2 cellular contexts compared by ENCODE assay signal in the genomic region with DNA sequence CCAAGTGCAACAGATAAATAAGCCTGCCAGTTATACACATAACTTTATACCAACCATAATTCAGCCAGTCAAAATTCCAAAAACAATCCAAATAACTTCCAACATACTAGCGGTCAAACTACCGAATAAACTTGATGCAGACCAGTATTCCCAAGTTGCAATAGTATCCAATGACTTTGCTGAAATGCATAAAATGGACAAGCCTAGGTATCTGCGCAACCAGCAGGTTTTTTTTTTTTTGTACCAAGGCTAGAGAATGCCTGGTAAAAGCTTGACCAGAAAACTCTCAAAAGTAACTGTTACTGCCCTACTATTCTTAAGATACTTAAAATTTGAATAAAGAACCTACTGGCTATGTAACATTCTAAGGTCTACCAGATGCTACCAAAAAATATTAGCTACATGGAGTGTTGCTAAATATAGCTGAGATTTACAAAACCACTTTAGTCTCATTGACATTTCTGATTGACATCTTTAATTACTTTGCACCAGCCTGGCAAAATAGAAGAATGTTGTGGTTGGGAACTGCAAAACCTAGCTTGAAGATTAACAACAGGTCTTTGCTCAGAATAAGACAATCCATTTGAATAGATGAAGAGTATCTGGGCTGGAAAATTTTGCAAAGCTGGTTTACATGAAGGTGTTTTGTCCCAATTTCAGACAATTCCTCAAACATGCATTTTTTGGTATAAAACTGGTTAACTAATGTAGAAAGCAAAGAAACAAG.
TF ChIP-seq lines count a peak whose summit lies in the region.

No MANE protein-coding gene starts in this region.

TF ChIP-seq in A549, 52 proteins besides CTCF, POLR2A, EP300 and RAD21 (continued from another document):
- TF ChIP-seq POLR2AphosphoS2 (conservative IDR thresholded peaks at IDR 0.05; ENCODE audit: low read length): peak; percentile 66
- TF ChIP-seq KDM5A (IDR thresholded peaks at IDR 0.05): no peak
- no peak for TF ChIP-seq HDAC2 (IDR thresholded peaks at IDR 0.05)

TF ChIP-seq in WTC11, 78 proteins besides CTCF, POLR2A, EP300 and RAD21:
- TF ChIP-seq, protein P1, sequence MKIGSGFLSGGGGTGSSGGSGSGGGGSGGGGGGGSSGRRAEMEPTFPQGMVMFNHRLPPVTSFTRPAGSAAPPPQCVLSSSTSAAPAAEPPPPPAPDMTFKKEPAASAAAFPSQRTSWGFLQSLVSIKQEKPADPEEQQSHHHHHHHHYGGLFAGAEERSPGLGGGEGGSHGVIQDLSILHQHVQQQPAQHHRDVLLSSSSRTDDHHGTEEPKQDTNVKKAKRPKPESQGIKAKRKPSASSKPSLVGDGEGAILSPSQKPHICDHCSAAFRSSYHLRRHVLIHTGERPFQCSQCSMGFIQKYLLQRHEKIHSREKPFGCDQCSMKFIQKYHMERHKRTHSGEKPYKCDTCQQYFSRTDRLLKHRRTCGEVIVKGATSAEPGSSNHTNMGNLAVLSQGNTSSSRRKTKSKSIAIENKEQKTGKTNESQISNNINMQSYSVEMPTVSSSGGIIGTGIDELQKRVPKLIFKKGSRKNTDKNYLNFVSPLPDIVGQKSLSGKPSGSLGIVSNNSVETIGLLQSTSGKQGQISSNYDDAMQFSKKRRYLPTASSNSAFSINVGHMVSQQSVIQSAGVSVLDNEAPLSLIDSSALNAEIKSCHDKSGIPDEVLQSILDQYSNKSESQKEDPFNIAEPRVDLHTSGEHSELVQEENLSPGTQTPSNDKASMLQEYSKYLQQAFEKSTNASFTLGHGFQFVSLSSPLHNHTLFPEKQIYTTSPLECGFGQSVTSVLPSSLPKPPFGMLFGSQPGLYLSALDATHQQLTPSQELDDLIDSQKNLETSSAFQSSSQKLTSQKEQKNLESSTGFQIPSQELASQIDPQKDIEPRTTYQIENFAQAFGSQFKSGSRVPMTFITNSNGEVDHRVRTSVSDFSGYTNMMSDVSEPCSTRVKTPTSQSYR (CRISPR knock-in tag; IDR thresholded peaks at IDR 0.05): no peak
- TF ChIP-seq, protein P2, sequence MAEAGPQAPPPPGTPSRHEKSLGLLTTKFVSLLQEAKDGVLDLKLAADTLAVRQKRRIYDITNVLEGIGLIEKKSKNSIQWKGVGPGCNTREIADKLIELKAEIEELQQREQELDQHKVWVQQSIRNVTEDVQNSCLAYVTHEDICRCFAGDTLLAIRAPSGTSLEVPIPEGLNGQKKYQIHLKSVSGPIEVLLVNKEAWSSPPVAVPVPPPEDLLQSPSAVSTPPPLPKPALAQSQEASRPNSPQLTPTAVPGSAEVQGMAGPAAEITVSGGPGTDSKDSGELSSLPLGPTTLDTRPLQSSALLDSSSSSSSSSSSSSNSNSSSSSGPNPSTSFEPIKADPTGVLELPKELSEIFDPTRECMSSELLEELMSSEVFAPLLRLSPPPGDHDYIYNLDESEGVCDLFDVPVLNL (CRISPR knock-in tag; IDR thresholded peaks at IDR 0.05; ENCODE audit: borderline replicate concordance, low read depth): no peak
- TF ChIP-seq ZNF671 (CRISPR knock-in tag; IDR thresholded peaks at IDR 0.05) (0 out of 2 replicates have a peak, but pooled peaks have one; percentile 30), NR3C1 (CRISPR knock-in tag; conservative IDR thresholded peaks at IDR 0.05; ENCODE audit: low read depth) (no peak)
TF ChIP-seq in WTC11: peak in this region for 1.
